19 cellular contexts compared by ENCODE assay signal in genomic region chr5:72477176-72477575, GRCh38. TPM values are rescaled to one million over a fixed set of nuclear protein-coding genes. Genes with fewer than 3 reads are reported as not detected.
DNase-seq lines count a peak whose midpoint lies in the region; ATAC-seq, FAIRE-seq and TF ChIP-seq lines count a peak whose summit lies in the region.
"Had no signal": no experiment of that assay in that cellular context is flagged by ENCODE, and none has a peak within 500 bp of the region (broad histone marks: within the 10 kb centered on the region; RNA-seq: fewer than 3 reads in every experiment).

No MANE protein-coding gene starts in this region.

- peak overlapping the region in 1 of 2 donors; percentile 31 for H3K4me3 Mint-ChIP-seq in stimulated activated naive B cell treated with anti-CD40 and anti-IgM and Interleukin-4, amounts not matched to agents 10 μg/mL and 1 μg/mL and 100 μg/mL, for 72 hours
- H3K4me3 Mint-ChIP-seq: CD4-positive, CD25-positive, alpha-beta regulatory T cell; IgD-negative memory B cell; T-helper 1 cell treated with Interleukin-12 subunit alpha and Interleukin-12 subunit beta and Interleukin-4 antibody, amounts not matched to agents 30 μg/mL and 1 μg/mL, for 36 hours had no signal

- H3K27ac ChIP-seq in PC-3 (ENCODE audit: low read length) (no peak overlapping the region), RWPE1 (no peak overlapping the region)
- H3K27ac ChIP-seq: SJCRH30 had no signal

- H3K36me3 Mint-ChIP-seq in stimulated activated naive B cell treated with anti-CD40 and anti-IgM and Interleukin-4, amounts not matched to agents 10 μg/mL and 1 μg/mL and 100 μg/mL, for 72 hours: no peaks in the 10 kb centered on the region
- H3K36me3 Mint-ChIP-seq: CD4-positive, CD25-positive, alpha-beta regulatory T cell had no signal

- no peaks in the 10 kb centered on the region for H4K20me1 ChIP-seq in PC-3 (ENCODE audit: low read length)

- no peak overlapping the region for H3K9ac ChIP-seq in PC-3 (ENCODE audit: low read length)

- peak overlapping the region; percentile 25 for H3K27ac Mint-ChIP-seq in stimulated activated naive B cell treated with anti-CD40 and anti-IgM and Interleukin-4, amounts not matched to agents 10 μg/mL and 1 μg/mL and 100 μg/mL, for 72 hours
- H3K27ac Mint-ChIP-seq: CD4-positive, CD25-positive, alpha-beta regulatory T cell; IgD-negative memory B cell; T-helper 1 cell treated with Interleukin-12 subunit alpha and Interleukin-12 subunit beta and Interleukin-4 antibody, amounts not matched to agents 30 μg/mL and 1 μg/mL, for 36 hours had no signal

- no peak overlapping the region for H3K4me2 ChIP-seq in PC-3 (ENCODE audit: low read length)

- TF ChIP-seq CTCF in PC-3 (conservative IDR thresholded peaks at IDR 0.05; ENCODE audit: low read depth, low read length) (no peak), RWPE1 (conservative IDR thresholded peaks at IDR 0.05; ENCODE audit: low read depth) (no peak)

- no peaks in the 10 kb centered on the region for H3K36me3 ChIP-seq in PC-3 (ENCODE audit: low read depth, low read length)
- H3K36me3 ChIP-seq: SJCRH30 had no signal

- H3K27me3 Mint-ChIP-seq in stimulated activated naive B cell treated with anti-CD40 and anti-IgM and Interleukin-4, amounts not matched to agents 10 μg/mL and 1 μg/mL and 100 μg/mL, for 72 hours: peaks cover 0 to 10% of the 10 kb centered on the region in 2 donors

- peaks cover 24 to 43% of the 10 kb centered on the region in 2 donors for H3K4me1 Mint-ChIP-seq in stimulated activated naive B cell treated with anti-CD40 and anti-IgM and Interleukin-4, amounts not matched to agents 10 μg/mL and 1 μg/mL and 100 μg/mL, for 72 hours
- H3K4me1 Mint-ChIP-seq: CD4-positive, CD25-positive, alpha-beta regulatory T cell had no signal

- CTCF ChIA-PET in PC-3 (lab: Charles Lee) (no interaction called here), RWPE1 (lab: Yijun Ruan, JAX) (interaction anchor here (0.9 kb wide), 1 partner anchor 9 kb away, joined by 3 read pairs; no protein-coding TSS in a partner anchor)

- H3K27me3 ChIP-seq in PC-3 (ENCODE audit: low read length): no peaks in the 10 kb centered on the region
- H3K27me3 ChIP-seq: SJCRH30 had no signal

- ATAC-seq in PC-3: no peak
- peak; percentile 48 for ATAC-seq in stimulated activated naive B cell treated with anti-CD40 and anti-IgM and Interleukin-4, amounts not matched to agents 10 μg/mL and 1 μg/mL and 100 μg/mL, for 72 hours (replicated peaks)
- ATAC-seq in HG03439 (IDR thresholded peaks at IDR 0.05; ENCODE audit: unreplicated experiment): no peak
- ATAC-seq: Panc1 had no signal

- no peak overlapping the region for H3K4me3 ChIP-seq in PC-3 (ENCODE audit: low read length)
- H3K4me3 ChIP-seq: SJCRH30 had no signal

- H3K9me3 ChIP-seq in PC-3 (ENCODE audit: low read length): no peaks in the 10 kb centered on the region

- no TSS peak for BruUV-seq in PC-3 (replicated peaks; lab: Mats Ljungman, UMichigan)

- H3K9me2 ChIP-seq in PC-3 (replicated peaks; ENCODE audit: low read length): no peaks in the 10 kb centered on the region

- no peak overlapping the region for H2AFZ ChIP-seq in PC-3 (ENCODE audit: low read length)

- peaks cover 0 to 2% of the 10 kb centered on the region in 2 donors for H3K9me3 Mint-ChIP-seq in stimulated activated naive B cell treated with anti-CD40 and anti-IgM and Interleukin-4, amounts not matched to agents 10 μg/mL and 1 μg/mL and 100 μg/mL, for 72 hours
- H3K9me3 Mint-ChIP-seq: T-helper 1 cell treated with Interleukin-12 subunit alpha and Interleukin-12 subunit beta and Interleukin-4 antibody, amounts not matched to agents 30 μg/mL and 1 μg/mL, for 36 hours had no signal

- intact Hi-C loops in PC-3 (cut with micrococcal nuclease): no loop called here

- POLR2A ChIA-PET in PC-3 (lab: Charles Lee; ENCODE audit: unreplicated experiment) (no interaction called here), RWPE1 (lab: Yijun Ruan, JAX; ENCODE audit: low non-redundant PET) (no interaction called here)

- no peaks in the 10 kb centered on the region for H3K79me2 ChIP-seq in PC-3 (ENCODE audit: low read length)

- H3F3A ChIP-seq in PC-3 (ENCODE audit: low read length, unreplicated experiment): no peaks in the 10 kb centered on the region

- peak; percentile 11 for FAIRE-seq in GM19239 (lab: Jason Lieb, UNC)
- FAIRE-seq: H1 had no signal

- DNase-seq in GM19239 (ENCODE audit: insufficient read length, low spot score) (no peak), PC-3 (peak; percentile 18), dermis blood vessel endothelial cell (peak; percentile 81), RWPE1 (ENCODE audit: low spot score) (no peak)
- no peak for DNase-seq in stimulated activated naive B cell treated with anti-CD40 and anti-IgM and Interleukin-4, amounts not matched to agents 10 μg/mL and 1 μg/mL and 100 μg/mL, for 72 hours
- no peak for DNase-seq in stimulated activated CD4-positive, alpha-beta T cell treated with anti-CD3 and anti-CD28 coated beads, Interleukin-2, amount 100 ng/mL, for 24 hours
- DNase-seq: CD4-positive, CD25-positive, alpha-beta regulatory T cell; DMS79; Karpas-422; NCI-H1105 treated with DMSO at 0.1 percent for 48 hours; NCI-H2081 treated with DMSO at 0.1 percent for 48 hours; NCI-H510A; NK-92 treated with Interleukin-12 subunit alpha and Interleukin-12 subunit beta, amount 100 ng/mL, for 24 hours; SJCRH30 had no signal

- peaks cover 18% of the 10 kb centered on the region for H3K4me1 ChIP-seq in PC-3 (ENCODE audit: insufficient read depth, low read length)
- H3K4me1 ChIP-seq: SJCRH30 had no signal

RNA-seq across cellular contexts. Expression of gene ZNF366, which starts 30.0 kb away (rescaled TPM):
- total RNA-seq in PC-3 (2014; rRNA removed): not detected in 2 replicates
- total RNA-seq in dermis blood vessel endothelial cell: 13.3 and 17.0 TPM in 2 replicates
- total RNA-seq: CD4-positive, CD25-positive, alpha-beta regulatory T cell; H1 had no signal

Comparison
In these comparisons a context has a peak if more than half of its experiments do, and no peak if none do; other contexts are left out.
1. DNase-seq: peak in PC-3 (single experiment) and dermis blood vessel endothelial cell (single experiment); none in GM19239 (single experiment), stimulated activated naive B cell treated with anti-CD40 and anti-IgM and Interleukin-4, amounts not matched to agents 10 μg/mL and 1 μg/mL and 100 μg/mL, for 72 hours (single experiment), RWPE1 (single experiment) and stimulated activated CD4-positive, alpha-beta T cell treated with anti-CD3 and anti-CD28 coated beads, Interleukin-2, amount 100 ng/mL, for 24 hours (0 of 2).
2. ATAC-seq: peak in stimulated activated naive B cell treated with anti-CD40 and anti-IgM and Interleukin-4, amounts not matched to agents 10 μg/mL and 1 μg/mL and 100 μg/mL, for 72 hours (2 of 2); none in PC-3 (single experiment) and HG03439 (single experiment).
3. RNA of gene ZNF366, which starts 30.0 kb away (total RNA-seq): 13.3 to 17.0 TPM in dermis blood vessel endothelial cell; not detected in PC-3; every median in the first group is over 10 times any median in the second.